ENCODE assay signal across 21 cellular contexts in the genomic region with DNA sequence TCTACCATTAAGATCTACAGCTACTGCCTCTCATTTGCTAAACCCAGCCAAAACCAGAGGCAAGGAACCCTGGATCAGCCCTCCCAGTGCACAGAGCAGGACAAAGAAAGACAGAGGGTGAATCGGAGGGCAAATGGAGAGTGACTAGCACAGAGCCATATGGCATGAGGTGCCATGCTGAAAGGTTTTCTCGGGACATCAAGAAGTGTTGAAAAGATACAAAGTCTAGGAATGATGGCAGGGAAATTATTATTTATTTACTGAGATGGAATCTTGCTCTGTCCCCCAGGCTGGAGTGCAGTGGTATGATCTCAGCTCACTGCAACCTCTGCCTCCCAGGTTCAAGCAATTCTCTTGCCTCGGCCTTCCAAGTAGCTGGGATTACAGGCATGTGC. TPM values are rescaled to one million over a fixed set of nuclear protein-coding genes. Genes with fewer than 3 reads are reported as not detected.
DNase-seq lines count a peak whose midpoint lies in the region; ATAC-seq and TF ChIP-seq lines count a peak whose summit lies in the region.
"Had no signal": no experiment of that assay in that cellular context is flagged by ENCODE, and none has a peak within 500 bp of the region (broad histone marks: within the 10 kb centered on the region; RNA-seq: fewer than 3 reads in every experiment).

No MANE protein-coding gene starts in this region.

- no peak for TF ChIP-seq EP300 in stomach (IDR thresholded peaks at IDR 0.05)

- peak overlapping the region; percentile 37 for H3K4me2 ChIP-seq in GM23248 (ENCODE audit: unreplicated experiment)
- H3K4me2 ChIP-seq: GM23338 had no signal

- H3K9me2 ChIP-seq in GM23248 (ENCODE audit: insufficient read depth): no peaks in the 10 kb centered on the region

- H3F3A ChIP-seq in GM23248 (ENCODE audit: insufficient read depth): peaks cover 40% of the 10 kb centered on the region

- ATAC-seq in right lobe of liver: peak; percentile 2 to 40 (median 30)
- ATAC-seq: GM23338 had no signal

- H3K27ac ChIP-seq in ACC112 (ENCODE audit: low read depth, low read length): peak overlapping the region; percentile 28; the same call in 1 of the 2 replicates
- H3K27ac ChIP-seq in GM23248: peak overlapping the region; percentile 90
- H3K27ac ChIP-seq in brain microvascular endothelial cell: peak overlapping the region; percentile 63
- peak overlapping the region; percentile 70 to 84 (median 82) for H3K27ac ChIP-seq in right lobe of liver
- no peak overlapping the region for H3K27ac ChIP-seq in stomach
- H3K27ac ChIP-seq in ascending aorta: no peak overlapping the region

- TF ChIP-seq POLR2A in right lobe of liver (IDR thresholded peaks at IDR 0.05) (no peak), stomach (IDR thresholded peaks at IDR 0.05) (no peak)

- H3K79me2 ChIP-seq in ACC112 (ENCODE audit: control insufficient read depth, insufficient read depth, low read length, unreplicated experiment): peaks cover 4% of the 10 kb centered on the region
- peaks cover 70% of the 10 kb centered on the region for H3K79me2 ChIP-seq in GM23248 (ENCODE audit: insufficient read depth)

- H3K9ac ChIP-seq in GM23248: peak overlapping the region; percentile 43; the same call in 1 of the 2 replicates

- H3K27me3 ChIP-seq in ACC112 (ENCODE audit: insufficient read depth, low read length) (no peaks in the 10 kb centered on the region), GM23248 (replicated peaks; ENCODE audit: insufficient read depth) (no peaks in the 10 kb centered on the region), brain microvascular endothelial cell (replicated peaks) (no peaks in the 10 kb centered on the region), right lobe of liver (no peaks in the 10 kb centered on the region), stomach (no peaks in the 10 kb centered on the region), ascending aorta (no peaks in the 10 kb centered on the region)

- DNase-seq in GM23248 (no peak), brain microvascular endothelial cell (no peak), right lobe of liver (no peak), stomach (no peak), DMS 273 (lab: John Stamatoyannopoulos, UW; ENCODE audit: unreplicated experiment) (no peak), T-helper 1 cell (no peak), ascending aorta (ENCODE audit: low spot score in 2 of 2) (no peak)
- DNase-seq: DMS 273 treated with DMSO at 0.1 percent for 48 hours, DMS79 treated with DMSO at 0.1 percent for 48 hours, Kasumi-1, NCI-H1048, NCI-H1417 treated with DMSO at 0.1 percent for 48 hours, NCI-H187, NCI-H446 treated with DMSO at 0.1 percent for 48 hours, NCI-H526 treated with DMSO at 0.1 percent for 48 hours, OCI-M1, Right ventricle myocardium superior had no signal

- no peaks in the 10 kb centered on the region for H4K20me1 ChIP-seq in GM23248 (ENCODE audit: insufficient read depth)

- H2AFZ ChIP-seq in ACC112 (ENCODE audit: low read length, unreplicated experiment) (no peak overlapping the region), GM23248 (no peak overlapping the region)
- H2AFZ ChIP-seq: GM23338 had no signal

- no peaks in the 10 kb centered on the region; the same call in 1 of the 2 replicates for H3K36me3 ChIP-seq in ACC112 (ENCODE audit: insufficient read depth, low read length)
- no peaks in the 10 kb centered on the region for H3K36me3 ChIP-seq in GM23248 (ENCODE audit: low read depth)
- H3K36me3 ChIP-seq in brain microvascular endothelial cell (replicated peaks): no peaks in the 10 kb centered on the region
- H3K36me3 ChIP-seq in right lobe of liver: no peaks in the 10 kb centered on the region
- H3K36me3 ChIP-seq in stomach: no peaks in the 10 kb centered on the region
- H3K36me3 ChIP-seq in ascending aorta: no peaks in the 10 kb centered on the region
- H3K36me3 ChIP-seq: HAP-1 had no signal

- H3K9me3 ChIP-seq in GM23248 (ENCODE audit: low read depth) (no peaks in the 10 kb centered on the region), right lobe of liver (no peaks in the 10 kb centered on the region), stomach (no peaks in the 10 kb centered on the region), ascending aorta (no peaks in the 10 kb centered on the region)
- H3K9me3 ChIP-seq: HAP-1 had no signal

- TF ChIP-seq CTCF in brain microvascular endothelial cell (IDR thresholded peaks at IDR 0.05; ENCODE audit: low read depth, low read length, missing control alignments): no peak
- no peak for TF ChIP-seq CTCF in right lobe of liver (IDR thresholded peaks at IDR 0.05)
- no peak for TF ChIP-seq CTCF in stomach (IDR thresholded peaks at IDR 0.05)
- no peak for TF ChIP-seq CTCF in ascending aorta (IDR thresholded peaks at IDR 0.05)

- intact Hi-C loops in right lobe of liver (cut with DNase I) (no loop called here), stomach (cut with DNase I; ENCODE audit: low total_unique reads) (no loop called here), ascending aorta (cut with DNase I) (no loop called here)

- H3K4me3 ChIP-seq in ACC112 (ENCODE audit: low read depth, low read length) (no peak overlapping the region), GM23248 (no peak overlapping the region), brain microvascular endothelial cell (ENCODE audit: low read depth, low read length) (no peak overlapping the region), right lobe of liver (no peak overlapping the region), stomach (no peak overlapping the region), ascending aorta (no peak overlapping the region)
- H3K4me3 ChIP-seq: GM23338, HAP-1 had no signal

- in situ Hi-C loops in GM23248 (cut with MboI) (no loop called here), brain microvascular endothelial cell (cut with HindIII; ENCODE audit: low pct_ligation_motif_present, low sequenced_read_pairs) (no loop called here)

- H3K4me1 ChIP-seq in ACC112 (ENCODE audit: control insufficient read depth, insufficient read depth, low read length, unreplicated experiment): peaks cover 25% of the 10 kb centered on the region
- peaks cover 43% of the 10 kb centered on the region for H3K4me1 ChIP-seq in GM23248 (ENCODE audit: insufficient read depth)
- H3K4me1 ChIP-seq in right lobe of liver: peaks cover 0 to 75% (median 32%) of the 10 kb centered on the region in 4 donors
- no peaks in the 10 kb centered on the region for H3K4me1 ChIP-seq in stomach
- H3K4me1 ChIP-seq in ascending aorta: no peaks in the 10 kb centered on the region
- H3K4me1 ChIP-seq: HAP-1 had no signal

- 62 to 70% methylated on average over 3 of the region's 3 CpGs for WGBS in GM23248 (ENCODE audit: low coverage in 1 of 2, low lambda C conversion rate in 2 of 2, missing lambda C conversion rate in 2 of 2), 2 experiments
- WGBS in right lobe of liver (ENCODE audit: insufficient coverage, low coverage, low lambda C conversion rate, missing lambda C conversion rate): 26% methylated on average over 2 of the region's 3 CpGs
- 94 to 99% (median 98%) methylated on average over 3 of the region's 3 CpGs for WGBS in stomach, 5 donors

RNA-seq across cellular contexts. Expression of a gene that starts 19.3 kb away (rescaled TPM):
- total RNA-seq in GM23248 (2014; rRNA removed; shearing (Covaris generic)): 45.4 and 47.6 TPM in 2 replicates
- polyA plus RNA-seq in GM23248 (2016; fragmentation: Nextera tagmentation; extraction: Ambion mirVana) (34.6 and 36.3 TPM in 2 replicates), stomach (1 to 10 TPM; 1.4 to 2.7 (median 2.1) TPM)
- total RNA-seq in right lobe of liver (10 to 100 TPM; 22.0 to 82.7 (median 38.7) TPM), stomach (10 to 100 TPM in 1 of 5 donors, 1 to 10 TPM in 2, under 1 TPM in 1, not detected in 1; 0.58 to 13.3 (median 6.1) TPM), ascending aorta (6.5 TPM)
- polyA plus RNA-seq: CD14-positive monocyte had no signal

Comparison
In these comparisons a context has a peak if more than half of its experiments do, and no peak if none do; other contexts are left out.
1. H3K27ac ChIP-seq: peak in ACC112 (single experiment), GM23248 (single experiment), brain microvascular endothelial cell (single experiment) and right lobe of liver (3 of 3); none in stomach (0 of 5) and ascending aorta (0 of 2).